In the genomic region with DNA sequence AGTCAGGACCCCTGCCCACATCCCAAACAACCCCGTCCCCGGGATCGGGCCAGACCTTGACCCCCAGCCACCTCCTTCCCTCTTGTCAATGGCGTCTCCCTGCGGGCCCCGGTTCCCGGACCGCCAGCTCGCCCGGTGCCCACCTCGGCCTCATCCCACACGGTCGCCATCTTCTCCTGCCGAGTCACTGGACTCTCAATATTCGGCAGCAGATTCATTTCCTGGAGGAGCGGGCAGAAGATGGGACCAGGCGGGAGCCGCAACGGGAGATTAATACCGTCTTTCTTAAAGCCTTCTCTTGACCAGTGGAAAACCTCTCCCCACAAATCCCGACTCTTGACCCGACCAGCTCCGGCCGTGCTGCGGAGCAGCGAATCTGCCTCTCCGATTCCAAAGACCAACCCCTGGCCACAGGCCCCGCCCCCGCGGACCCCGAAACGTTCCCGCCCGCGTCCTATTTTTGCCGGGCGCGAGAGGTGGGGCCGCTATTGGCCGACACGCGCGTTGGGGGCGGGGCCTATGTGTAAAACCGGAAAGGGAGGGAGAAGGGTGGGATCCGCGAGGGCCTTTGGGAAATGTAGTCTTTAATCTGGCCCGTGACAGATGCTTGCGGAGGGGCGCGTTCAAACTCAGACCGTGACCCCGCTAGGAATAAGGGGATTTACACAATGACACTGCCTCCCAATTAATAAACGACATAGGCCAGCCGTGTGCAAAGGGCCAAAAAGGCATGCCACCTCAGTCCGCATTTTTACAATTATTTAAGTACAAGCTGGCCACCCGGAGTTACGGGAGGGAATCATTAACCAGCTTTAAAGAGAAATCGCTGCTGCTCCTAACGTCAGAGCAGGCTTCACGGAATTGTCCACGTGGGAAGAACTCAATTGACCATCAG, we compare ENCODE assay signal across 8 cellular contexts.
DNase-seq lines count a peak whose midpoint lies in the region; ATAC-seq lines count a peak whose summit lies in the region.

Gene PSMC3 (minus strand): TSS at position 378 of the 895 bp plus-strand sequence. CDS start 160 bp downstream, at position 218.

- peak; percentile 93 for ATAC-seq in GM19023 (IDR thresholded peaks at IDR 0.05; ENCODE audit: unreplicated experiment)
- ATAC-seq in HG03280 (IDR thresholded peaks at IDR 0.05; ENCODE audit: unreplicated experiment), result peak; percentile 92

- peak; percentile 94 for DNase-seq in AG08396 (ENCODE audit: low spot score)
- peak; percentile 85 for DNase-seq in NCI-H345 treated with DMSO at 0.1 percent for 48 hours (lab: John Stamatoyannopoulos, UW; ENCODE audit: unreplicated experiment)
- DNase-seq in activated CD4-positive, CD25-positive, alpha-beta regulatory T cell (lab: John Stamatoyannopoulos, UW), result peak; percentile 97 to 99 (median 98)
- peak; percentile 93 for DNase-seq in central memory CD4-positive, alpha-beta T cell
- DNase-seq in iris pigment epithelial cell (ENCODE audit: low read depth), result peak; percentile 95
- DNase-seq in stimulated activated CD4-positive, alpha-beta T cell treated with anti-CD3 and anti-CD28 coated beads, Interleukin-12 subunit alpha, Interleukin-12 subunit beta, amount 100 ng/mL, for 24 hours (ENCODE audit: low read depth in 2 of 2), result peak; percentile 98 to 99

Comparison
In these comparisons a context has a peak if more than half of its experiments do, and no peak if none do; other contexts are left out.
1. Peak in every context shown above with its lines: DNase-seq and ATAC-seq.